21 cellular contexts compared by ENCODE assay signal in the genomic region with DNA sequence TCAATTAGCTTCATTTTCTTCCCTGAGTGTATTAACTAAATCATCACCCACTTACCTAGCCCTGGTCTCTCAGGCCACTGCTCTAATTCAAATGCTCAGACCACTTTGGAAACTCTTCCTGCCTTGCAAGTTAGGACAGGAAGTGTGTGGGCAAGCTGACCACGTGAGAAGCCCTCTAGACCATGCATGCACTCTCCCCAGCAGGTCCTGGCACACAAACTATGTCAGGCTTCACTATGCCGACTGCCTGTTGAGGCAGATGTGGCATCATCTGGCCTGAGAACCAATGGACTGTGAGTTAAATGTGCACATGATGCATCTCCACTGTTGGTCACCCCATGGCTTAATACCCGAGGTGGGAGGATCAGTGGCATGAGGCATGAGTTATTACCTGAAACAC.
A peak's percentile ranks its signal among the peaks of the same experiment; 100 is the strongest.
DNase-seq lines count a peak whose midpoint lies in the region; ATAC-seq lines count a peak whose summit lies in the region.
"Had no signal": no experiment of that assay in that cellular context is flagged by ENCODE, and none has a peak within 500 bp of the region (broad histone marks: within the 10 kb centered on the region; RNA-seq: fewer than 3 reads in every experiment).

No MANE protein-coding gene starts in this region.

- H3K4me1 ChIP-seq in BLaER1: peaks cover 64% of the 10 kb centered on the region
- H3K4me1 ChIP-seq: A549, pancreas, SJCRH30, upper lobe of right lung had no signal

- no peak overlapping the region for H3K9ac ChIP-seq in BLaER1

- ATAC-seq in GM18873 (IDR thresholded peaks at IDR 0.05; ENCODE audit: low FRiP score, unreplicated experiment) (peak; percentile 42), GM21717 (IDR thresholded peaks at IDR 0.05; ENCODE audit: unreplicated experiment) (peak; percentile 50), HG03571 (IDR thresholded peaks at IDR 0.05; ENCODE audit: unreplicated experiment) (peak; percentile 58)
- ATAC-seq: A549; pancreas; stimulated activated effector memory CD8-positive, alpha-beta T cell treated with anti-CD3 and anti-CD28 coated beads, Interleukin-12 subunit alpha, Interleukin-12 subunit beta, amount 100 ng/mL, for 72 hours; upper lobe of right lung had no signal

- DNase-seq in SIG-M5 (lab: John Stamatoyannopoulos, UW) (no peak), AG20443 (ENCODE audit: low spot score) (no peak)
- no peak for DNase-seq in activated CD4-positive, CD25-positive, alpha-beta regulatory T cell (lab: John Stamatoyannopoulos, UW)
- DNase-seq in activated effector memory CD4-positive, alpha-beta T cell treated with Interleukin-2 at 50 U/mL for 16 hours: no peak
- DNase-seq: activated CD4-positive, alpha-beta T cell treated with anti-CD3 and anti-CD28 coated beads for 1 hour; activated naive CD4-positive, alpha-beta T cell; anterior cingulate cortex; CD4-positive, CD25-positive, alpha-beta regulatory T cell; foreskin fibroblast; NCI-H1930; NCI-H510A; pancreas; SJCRH30; upper lobe of right lung had no signal

- no peak overlapping the region for H3K27ac ChIP-seq in BLaER1
- H3K27ac ChIP-seq: A549, pancreas, SJCRH30, skin epidermis, upper lobe of right lung had no signal

- no peaks in the 10 kb centered on the region; the same call in 1 of the 2 replicates for H3K27me3 ChIP-seq in BLaER1
- H3K27me3 ChIP-seq: pancreas, SJCRH30, upper lobe of right lung had no signal

- peak overlapping the region; percentile 73; the same call in 1 of the 2 replicates for H3K4me2 ChIP-seq in BLaER1
- H3K4me2 ChIP-seq: A549 had no signal

- H3K4me3 ChIP-seq in BLaER1: no peak overlapping the region
- H3K4me3 ChIP-seq: A549, pancreas, SJCRH30, skin epidermis, upper lobe of right lung had no signal

- H4K20me1 ChIP-seq in BLaER1: no peaks in the 10 kb centered on the region

- H3K9me3 ChIP-seq in BLaER1: no peaks in the 10 kb centered on the region
- H3K9me3 ChIP-seq: A549, pancreas, SJCRH30, upper lobe of right lung had no signal

- no peaks in the 10 kb centered on the region for H3K36me3 ChIP-seq in BLaER1
- H3K36me3 ChIP-seq: pancreas, SJCRH30, upper lobe of right lung had no signal
